In the genomic region with DNA sequence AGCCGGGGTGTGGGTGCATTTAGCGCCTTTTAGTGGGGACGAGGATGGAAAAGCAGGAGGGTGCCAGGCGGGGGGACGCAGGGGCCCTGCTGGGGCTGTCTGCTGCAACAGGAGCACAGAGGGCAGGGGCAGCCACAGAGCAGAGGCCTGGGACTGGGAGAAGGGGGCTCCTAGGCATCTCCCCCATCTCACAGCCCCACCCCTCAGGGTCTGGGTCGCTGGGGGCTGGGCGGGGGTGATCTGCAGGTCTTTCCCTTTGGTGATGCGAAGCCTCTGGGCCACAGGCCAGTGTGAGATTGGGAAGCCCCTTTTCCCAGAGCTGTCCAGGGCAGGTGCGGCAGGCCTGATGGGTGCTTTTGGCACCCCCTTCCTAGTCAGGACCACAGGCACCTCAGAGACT, we compare ENCODE assay signal across 20 cellular contexts. TPM values are rescaled to one million over a fixed set of nuclear protein-coding genes. Genes with fewer than 3 reads are reported as not detected.
"Had no signal": no experiment of that assay in that cellular context is flagged by ENCODE, and none has a peak within 500 bp of the region (broad histone marks: within the 10 kb centered on the region; RNA-seq: fewer than 3 reads in every experiment).

No MANE protein-coding gene starts in this region.

- H3K27ac Mint-ChIP-seq: activated CD8-positive, alpha-beta memory T cell treated with anti-CD3 and anti-CD28 coated beads, Interleukin-2, amount 10 ng/mL, durations not matched to agents 7 days and 5 days; activated T-cell treated with anti-CD3 and anti-CD28 coated beads, Interleukin-2, amount 50 U/mL, for 24 hours; T-helper 1 cell treated with Interleukin-12 subunit alpha and Interleukin-12 subunit beta and Interleukin-4 antibody, amounts not matched to agents 30 μg/mL and 1 μg/mL, for 36 hours had no signal

- H3K27me3 Mint-ChIP-seq: activated CD8-positive, alpha-beta memory T cell treated with anti-CD3 and anti-CD28 coated beads, Interleukin-2, amount 10 ng/mL, durations not matched to agents 7 days and 5 days; activated T-cell treated with anti-CD3 and anti-CD28 coated beads, Interleukin-2, amount 50 U/mL, for 24 hours had no signal

- H3K27me3 ChIP-seq: breast epithelium, MG63, Peyer's patch had no signal

- H3K9me3 Mint-ChIP-seq: activated T-cell treated with anti-CD3 and anti-CD28 coated beads, Interleukin-2, amount 50 U/mL, for 24 hours; T-helper 1 cell treated with Interleukin-12 subunit alpha and Interleukin-12 subunit beta and Interleukin-4 antibody, amounts not matched to agents 30 μg/mL and 1 μg/mL, for 36 hours had no signal

- DNase-seq: activated CD4-positive, alpha-beta T cell treated with anti-CD3 and anti-CD28 coated beads for 4 hours; activated CD8-positive, alpha-beta memory T cell treated with anti-CD3 and anti-CD28 coated beads, Interleukin-2, amount 10 ng/mL, durations not matched to agents 7 days and 5 days; activated effector memory CD4-positive, alpha-beta T cell treated with anti-CD3 and anti-CD28 coated beads, Interleukin-2, amount 50 U/mL, for 16 hours; activated naive CD4-positive, alpha-beta T cell treated with anti-CD3 and anti-CD28 coated beads, Interleukin-2, amount 50 U/mL, for 16 hours; activated T-cell treated with anti-CD3 and anti-CD28 coated beads, Interleukin-2, amount 50 U/mL, for 24 hours; caudate nucleus; MG63; NCI-H1105; NCI-H1436; NCI-H1694 treated with DMSO at 0.1 percent for 48 hours; NCI-H2029 treated with DMSO at 0.1 percent for 48 hours; NCI-H345; NCI-H510A; NCI-H526 treated with DMSO at 0.1 percent for 48 hours; NCI-H82; Peyer's patch; SHP77 had no signal

- H3K9me3 ChIP-seq: breast epithelium, MG63, Peyer's patch had no signal

- H3K4me3 ChIP-seq: breast epithelium, MG63, Peyer's patch had no signal

- ATAC-seq: activated CD4-positive, CD25-positive, alpha-beta regulatory T cell treated with anti-CD3 and anti-CD28 coated beads, Interleukin-2, amount 50 U/mL, for 24 hours; activated CD8-positive, alpha-beta memory T cell treated with anti-CD3 and anti-CD28 coated beads, Interleukin-2, amount 10 ng/mL, durations not matched to agents 7 days and 5 days had no signal

- H3K36me3 ChIP-seq: breast epithelium, MG63 had no signal

- H3K27ac ChIP-seq: breast epithelium, Peyer's patch had no signal

- H3K4me3 Mint-ChIP-seq: activated CD8-positive, alpha-beta memory T cell treated with anti-CD3 and anti-CD28 coated beads, Interleukin-2, amount 10 ng/mL, durations not matched to agents 7 days and 5 days; activated T-cell treated with anti-CD3 and anti-CD28 coated beads, Interleukin-2, amount 50 U/mL, for 24 hours; T-helper 1 cell treated with Interleukin-12 subunit alpha and Interleukin-12 subunit beta and Interleukin-4 antibody, amounts not matched to agents 30 μg/mL and 1 μg/mL, for 36 hours had no signal

RNA-seq across cellular contexts. Expression of gene TTC16, which starts 14.4 kb away (rescaled TPM):
- total RNA-seq: Peyer's patch had no signal

RNA-seq across cellular contexts. Expression of gene CFAP157, which starts 23.5 kb away (rescaled TPM):
- total RNA-seq: activated CD8-positive, alpha-beta memory T cell treated with anti-CD3 and anti-CD28 coated beads, Interleukin-2, amount 10 ng/mL, durations not matched to agents 7 days and 5 days had no signal
